ENCODE assay signal across 22 cellular contexts in genomic region chr13:21501709-21502108, GRCh38. TPM values are rescaled to one million over a fixed set of nuclear protein-coding genes. Genes with fewer than 3 reads are reported as not detected.
A peak's percentile ranks its signal among the peaks of the same experiment; 100 is the strongest.
DNase-seq lines count a peak whose midpoint lies in the region; TF ChIP-seq lines count a peak whose summit lies in the region.
"Had no signal": no experiment of that assay in that cellular context is flagged by ENCODE, and none has a peak within 500 bp of the region (broad histone marks: within the 10 kb centered on the region; RNA-seq: fewer than 3 reads in every experiment).

No MANE protein-coding gene starts in this region.

- H3K27me3 Mint-ChIP-seq in activated T-cell treated with anti-CD3 and anti-CD28 coated beads, Interleukin-2, amount 50 U/mL, for 24 hours, result no peaks in the 10 kb centered on the region
- H3K27me3 Mint-ChIP-seq: activated CD4-positive, alpha-beta T cell treated with anti-CD3 and anti-CD28 coated beads, Interleukin-2, amount 10 ng/mL, durations not matched to agents 7 days and 5 days; central memory CD8-positive, alpha-beta T cell; naive thymus-derived CD8-positive, alpha-beta T cell had no signal

- no peak overlapping the region for H3K4me3 Mint-ChIP-seq in activated T-cell treated with anti-CD3 and anti-CD28 coated beads, Interleukin-2, amount 50 U/mL, for 24 hours
- H3K4me3 Mint-ChIP-seq: activated CD4-positive, alpha-beta T cell treated with anti-CD3 and anti-CD28 coated beads, Interleukin-2, amount 10 ng/mL, durations not matched to agents 7 days and 5 days; activated naive CD4-positive, alpha-beta T cell treated with anti-CD3 and anti-CD28 coated beads for 36 hours; central memory CD8-positive, alpha-beta T cell; naive thymus-derived CD8-positive, alpha-beta T cell had no signal

- no peak overlapping the region for H3K27ac ChIP-seq in hepatocyte
- H3K27ac ChIP-seq: BLaER1 treated with 17β-estradiol and CSF1 and Interleukin-3, amounts not matched to agents 10 nM and 100 nM; prostate gland; upper lobe of left lung had no signal

- in situ Hi-C loops in astrocyte of the cerebellum (cut with HindIII; ENCODE audit: low sequenced_read_pairs), result no loop called here
- in situ Hi-C loops in GM13976 (cut with MboI; ENCODE audit: low sequenced_read_pairs, unreplicated experiment), result no loop called here

- TF ChIP-seq CTCF in astrocyte of the cerebellum (IDR thresholded peaks at IDR 0.05; ENCODE audit: low read depth, low read length, missing control alignments), result peak; percentile 13
- TF ChIP-seq CTCF in hepatocyte (IDR thresholded peaks at IDR 0.05; ENCODE audit: poor library complexity), result no peak
- no peak for TF ChIP-seq CTCF in GM13976 (IDR thresholded peaks at IDR 0.05; ENCODE audit: borderline replicate concordance, control extremely low read depth, extremely low read depth, insufficient read depth, missing control alignments)

- H3K4me3 ChIP-seq in astrocyte of the cerebellum (ENCODE audit: low read depth, low read length) (no peak overlapping the region), hepatocyte (no peak overlapping the region)
- H3K4me3 ChIP-seq: BLaER1 treated with 17β-estradiol and CSF1 and Interleukin-3, amounts not matched to agents 10 nM and 100 nM; HAP-1; prostate gland; upper lobe of left lung had no signal

- 90% methylated on average over 3 of the region's 3 CpGs for WGBS in hepatocyte (ENCODE audit: low lambda C conversion rate, missing lambda C conversion rate)

- no peaks in the 10 kb centered on the region for H3K4me1 ChIP-seq in hepatocyte (ENCODE audit: insufficient read depth)
- H3K4me1 ChIP-seq: BLaER1 treated with 17β-estradiol and CSF1 and Interleukin-3, amounts not matched to agents 10 nM and 100 nM; HAP-1; prostate gland; upper lobe of left lung had no signal

- no peak overlapping the region for H2AFZ ChIP-seq in hepatocyte

- no peaks in the 10 kb centered on the region for H3K36me3 ChIP-seq in hepatocyte (replicated peaks; ENCODE audit: insufficient read depth, low read depth)
- H3K36me3 ChIP-seq: HAP-1, prostate gland had no signal

- H3K36me3 Mint-ChIP-seq in activated T-cell treated with anti-CD3 and anti-CD28 coated beads, Interleukin-2, amount 50 U/mL, for 24 hours (ENCODE audit: low read depth), result peaks cover 70% of the 10 kb centered on the region

- no peaks in the 10 kb centered on the region for H3K9me3 ChIP-seq in hepatocyte (ENCODE audit: low read depth)
- H3K9me3 ChIP-seq: BLaER1 treated with 17β-estradiol and CSF1 and Interleukin-3, amounts not matched to agents 10 nM and 100 nM; HAP-1; prostate gland; upper lobe of left lung had no signal

- H3K4me2 ChIP-seq in hepatocyte, result no peak overlapping the region
- H3K4me2 ChIP-seq: BLaER1 treated with 17β-estradiol and CSF1 and Interleukin-3, amounts not matched to agents 10 nM and 100 nM had no signal

- no peaks in the 10 kb centered on the region for H3K79me2 ChIP-seq in hepatocyte

- H3K9me2 ChIP-seq in hepatocyte (replicated peaks; ENCODE audit: insufficient read depth), result no peaks in the 10 kb centered on the region

- H3K27ac Mint-ChIP-seq in activated T-cell treated with anti-CD3 and anti-CD28 coated beads, Interleukin-2, amount 50 U/mL, for 24 hours, result peak overlapping the region; percentile 4
- H3K27ac Mint-ChIP-seq: activated CD4-positive, alpha-beta T cell treated with anti-CD3 and anti-CD28 coated beads, Interleukin-2, amount 10 ng/mL, durations not matched to agents 7 days and 5 days; activated naive CD4-positive, alpha-beta T cell treated with anti-CD3 and anti-CD28 coated beads for 36 hours had no signal

- H3K4me1 Mint-ChIP-seq in activated T-cell treated with anti-CD3 and anti-CD28 coated beads, Interleukin-2, amount 50 U/mL, for 24 hours (ENCODE audit: low read depth), result no peaks in the 10 kb centered on the region
- H3K4me1 Mint-ChIP-seq: activated CD4-positive, alpha-beta T cell treated with anti-CD3 and anti-CD28 coated beads, Interleukin-2, amount 10 ng/mL, durations not matched to agents 7 days and 5 days had no signal

- no peaks in the 10 kb centered on the region for H3K27me3 ChIP-seq in hepatocyte
- H3K27me3 ChIP-seq: BLaER1 treated with 17β-estradiol and CSF1 and Interleukin-3, amounts not matched to agents 10 nM and 100 nM; upper lobe of left lung had no signal

- no peak for DNase-seq in activated T-cell treated with anti-CD3 and anti-CD28 coated beads, Interleukin-2, amount 50 U/mL, for 24 hours
- DNase-seq in activated T-cell treated with anti-CD3 and anti-CD28 coated beads, Interleukin-2, amount 50 U/mL, for 48 hours, result no peak
- DNase-seq in astrocyte of the cerebellum (ENCODE audit: low read depth) (no peak), hepatocyte (ENCODE audit: low spot score) (peak; percentile 4), DMS53 treated with DMSO at 0.1 percent for 48 hours (lab: John Stamatoyannopoulos, UW; ENCODE audit: unreplicated experiment) (no peak), GM13976 (ENCODE audit: low spot score) (no peak), NCI-H69 (lab: John Stamatoyannopoulos, UW) (no peak), germinal center (ENCODE audit: low spot score) (no peak)
- DNase-seq: activated CD4-positive, alpha-beta T cell treated with anti-CD3 and anti-CD28 coated beads, Interleukin-2, amount 10 ng/mL, durations not matched to agents 7 days and 5 days; activated naive CD4-positive, alpha-beta T cell treated with anti-CD3 and anti-CD28 coated beads for 36 hours; IMR-90; naive thymus-derived CD8-positive, alpha-beta T cell; NCI-H2081; SIG-M5; small intestine; stimulated activated CD4-positive, alpha-beta T cell treated with anti-CD3 and anti-CD28 coated beads, Interleukin-4, amount 100 ng/mL, for 24 hours; T-helper 1 cell; upper lobe of left lung had no signal

- no peaks in the 10 kb centered on the region for H4K20me1 ChIP-seq in hepatocyte (ENCODE audit: insufficient read depth, poor library complexity, severe bottlenecking)
- H4K20me1 ChIP-seq: BLaER1 treated with 17β-estradiol and CSF1 and Interleukin-3, amounts not matched to agents 10 nM and 100 nM had no signal

- no peaks in the 10 kb centered on the region for H3K9me3 Mint-ChIP-seq in activated T-cell treated with anti-CD3 and anti-CD28 coated beads, Interleukin-2, amount 50 U/mL, for 24 hours
- H3K9me3 Mint-ChIP-seq: activated CD4-positive, alpha-beta T cell treated with anti-CD3 and anti-CD28 coated beads, Interleukin-2, amount 10 ng/mL, durations not matched to agents 7 days and 5 days; activated naive CD4-positive, alpha-beta T cell treated with anti-CD3 and anti-CD28 coated beads for 36 hours; central memory CD8-positive, alpha-beta T cell; naive thymus-derived CD8-positive, alpha-beta T cell had no signal

RNA-seq across cellular contexts. Expression of gene ZDHHC20, which starts 42.6 kb away (rescaled TPM):
- total RNA-seq in hepatocyte, result 132 TPM in 2 replicates
- polyA plus RNA-seq in hepatocyte, result 25.2 and 27.5 TPM in 2 replicates
